Comparison of ENCODE assay signal across 8 cellular contexts in the genomic region with DNA sequence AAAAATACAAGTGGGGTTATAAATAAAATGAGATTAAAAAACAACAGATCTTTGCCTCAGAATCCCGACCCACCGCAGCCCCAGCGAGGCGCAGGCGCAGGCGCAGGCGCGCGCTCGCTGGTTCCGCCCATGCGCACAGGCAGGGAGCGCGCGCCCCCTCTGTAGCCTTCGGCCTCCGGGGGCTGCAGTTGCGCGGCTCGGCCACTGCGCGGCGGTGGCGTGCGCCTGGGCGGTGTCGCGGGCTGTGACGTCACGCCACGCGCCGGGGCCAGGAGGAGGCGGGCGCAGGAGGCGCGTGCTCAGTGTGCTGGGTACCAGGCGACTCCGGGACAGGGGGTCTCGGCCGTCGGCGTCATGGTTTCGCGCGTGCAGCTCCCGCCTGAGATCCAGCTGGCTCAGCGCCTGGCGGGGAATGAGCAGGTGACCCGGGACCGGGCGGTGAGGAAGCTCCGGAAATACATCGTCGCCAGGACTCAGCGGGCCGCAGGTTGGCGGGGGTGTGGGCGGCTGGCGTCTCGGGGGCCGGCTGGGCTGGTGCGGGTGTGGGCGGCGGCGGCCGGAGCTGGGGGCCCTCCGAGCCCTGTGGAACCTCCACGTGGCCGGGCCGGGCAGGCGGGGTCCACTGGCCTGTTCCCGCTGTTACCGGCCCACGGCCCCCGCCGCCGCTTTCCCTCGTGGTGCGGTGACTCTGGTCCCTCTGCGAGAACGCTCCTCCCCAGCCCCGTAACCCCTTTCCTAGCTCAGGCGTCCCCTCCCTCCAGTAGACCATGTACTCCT. TPM values are rescaled to one million over a fixed set of nuclear protein-coding genes. Genes with fewer than 3 reads are reported as not detected.
DNase-seq lines count a peak whose midpoint lies in the region; ATAC-seq and TF ChIP-seq lines count a peak whose summit lies in the region.

A gene with protein sequence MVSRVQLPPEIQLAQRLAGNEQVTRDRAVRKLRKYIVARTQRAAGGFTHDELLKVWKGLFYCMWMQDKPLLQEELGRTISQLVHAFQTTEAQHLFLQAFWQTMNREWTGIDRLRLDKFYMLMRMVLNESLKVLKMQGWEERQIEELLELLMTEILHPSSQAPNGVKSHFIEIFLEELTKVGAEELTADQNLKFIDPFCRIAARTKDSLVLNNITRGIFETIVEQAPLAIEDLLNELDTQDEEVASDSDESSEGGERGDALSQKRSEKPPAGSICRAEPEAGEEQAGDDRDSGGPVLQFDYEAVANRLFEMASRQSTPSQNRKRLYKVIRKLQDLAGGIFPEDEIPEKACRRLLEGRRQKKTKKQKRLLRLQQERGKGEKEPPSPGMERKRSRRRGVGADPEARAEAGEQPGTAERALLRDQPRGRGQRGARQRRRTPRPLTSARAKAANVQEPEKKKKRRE (plus strand): TSS at position 302 of the 777 bp plus-strand sequence. CDS start 53 bp downstream, at position 355.

- intact Hi-C loops in Caco-2 (cut with micrococcal nuclease; ENCODE audit: unreplicated experiment): no loop called here

- TSS peak; percentile 44 for BruUV-seq in Caco-2 (replicated peaks; lab: Mats Ljungman, UMichigan)

- no peaks in the 10 kb centered on the region; the same call in 1 of the 2 replicates for H3K36me3 ChIP-seq in Caco-2 (ENCODE audit: control insufficient read depth, insufficient read depth, low read length)
- peaks cover 15% of the 10 kb centered on the region for H3K36me3 ChIP-seq in mesendoderm (ENCODE audit: control insufficient read depth, insufficient read depth, low read length)

- peak within 1 kb of the TSS; percentile 77 for H3K4ac ChIP-seq in mesendoderm (ENCODE audit: low read depth, low read length)

- DNase-seq in Caco-2 (peak; percentile 83 to 96), HUDEP-2 (lab: John Stamatoyannopoulos, UW; ENCODE audit: unreplicated experiment in 76 of 76) (peak in 73 of 76 experiments; percentile 45 to 99 (median 92)), NOMO-1 treated with DMSO at 0.1 percent for 48 hours (lab: John Stamatoyannopoulos, UW; ENCODE audit: unreplicated experiment) (peak; percentile 81), mesendoderm (peak; percentile 93)
- peak; percentile 82 to 88 for DNase-seq in activated CD8-positive, alpha-beta memory T cell treated with anti-CD3 and anti-CD28 coated beads for 4 hours (ENCODE audit: low read depth in 2 of 2)
- peak; percentile 94 to 99 (median 97) for DNase-seq in effector memory CD8-positive, alpha-beta T cell
- peak; percentile 92 for DNase-seq in stimulated activated CD8-positive, alpha-beta memory T cell treated with anti-CD3 and anti-CD28 coated beads, Interleukin-12 subunit alpha, Interleukin-12 subunit beta, amount 100 ng/mL, for 4 hours (ENCODE audit: low read depth)

- H2BK15ac ChIP-seq in mesendoderm (replicated peaks; ENCODE audit: low read depth): no peak within 1 kb of the TSS

- H3K27ac Mint-ChIP-seq in Caco-2 (ENCODE audit: unreplicated experiment): peak within 1 kb of the TSS; percentile 89
- peak within 1 kb of the TSS; percentile 90 for H3K27ac Mint-ChIP-seq in effector memory CD8-positive, alpha-beta T cell

- H3K27me3 ChIP-seq in Caco-2 (replicated peaks; ENCODE audit: control insufficient read depth, insufficient read depth, low read length): no peaks in the 10 kb centered on the region
- H3K27me3 ChIP-seq in mesendoderm (ENCODE audit: insufficient read depth, low read length, poor library complexity): no peaks in the 10 kb centered on the region

- no peak within 1 kb of the TSS for H3K23ac ChIP-seq in mesendoderm (ENCODE audit: low read length)

- no peak within 1 kb of the TSS for H2BK120ac ChIP-seq in mesendoderm (ENCODE audit: low read depth, low read length)

- H3K9ac ChIP-seq in mesendoderm (ENCODE audit: low read length): peak within 1 kb of the TSS; percentile 80

- H3K56ac ChIP-seq in mesendoderm (ENCODE audit: low read length): peak within 1 kb of the TSS; percentile 98

- peaks cover 41% of the 10 kb centered on the region for H3K36me3 Mint-ChIP-seq in Caco-2 (ENCODE audit: insufficient read depth, unreplicated experiment)
- peaks cover 33% of the 10 kb centered on the region for H3K36me3 Mint-ChIP-seq in effector memory CD8-positive, alpha-beta T cell (ENCODE audit: insufficient read depth)

- WGBS in mesendoderm (ENCODE audit: extremely low coverage, insufficient coverage, low lambda C conversion rate): no CpG with 5 or more reads among the region's 84 CpGs

- H3K9me3 Mint-ChIP-seq in Caco-2 (ENCODE audit: unreplicated experiment): no peaks in the 10 kb centered on the region
- no peaks in the 10 kb centered on the region for H3K9me3 Mint-ChIP-seq in effector memory CD8-positive, alpha-beta T cell

- no peak within 1 kb of the TSS for H2BK5ac ChIP-seq in mesendoderm (ENCODE audit: low read length)

- H4K8ac ChIP-seq in mesendoderm (ENCODE audit: low read depth, low read length): no peak within 1 kb of the TSS

- no peaks in the 10 kb centered on the region for H3K27me3 Mint-ChIP-seq in Caco-2 (ENCODE audit: insufficient read depth, unreplicated experiment)
- H3K27me3 Mint-ChIP-seq in effector memory CD8-positive, alpha-beta T cell: no peaks in the 10 kb centered on the region

- H3K18ac ChIP-seq in mesendoderm (ENCODE audit: low read length): peak within 1 kb of the TSS; percentile 78

- POLR2A ChIA-PET in Caco-2 (lab: Charles Lee): no interaction called here

- H3K79me1 ChIP-seq in mesendoderm (ENCODE audit: low read length): peaks cover 20% of the 10 kb centered on the region

- no peak within 1 kb of the TSS for H4K5ac ChIP-seq in mesendoderm (ENCODE audit: low read length)

- no peaks in the 10 kb centered on the region for H3K9me3 ChIP-seq in Caco-2

- peak; percentile 70 for ATAC-seq in GM21367 (IDR thresholded peaks at IDR 0.05; ENCODE audit: unreplicated experiment)
- peak; percentile 94 for ATAC-seq in effector memory CD8-positive, alpha-beta T cell (replicated peaks)

- peak within 1 kb of the TSS; percentile 69 for H3K27ac ChIP-seq in mesendoderm (ENCODE audit: low read depth, low read length)

- peaks cover 42% of the 10 kb centered on the region for H3K79me2 ChIP-seq in mesendoderm (ENCODE audit: control insufficient read depth, insufficient read depth, low read length)

- peak; percentile 59 to 93 for TF ChIP-seq CTCF in Caco-2 (IDR thresholded peaks at IDR 0.05; ENCODE audit: insufficient read depth in 1 of 2, low read depth in 1 of 2, low read length in 1 of 2, severe bottlenecking in 1 of 2, unreplicated experiment in 1 of 2)

- H3K4me1 ChIP-seq in Caco-2 (no peaks in the 10 kb centered on the region), mesendoderm (ENCODE audit: control insufficient read depth, low read depth, low read length) (peaks cover 3% of the 10 kb centered on the region)

- CTCF ChIA-PET in Caco-2 (lab: Charles Lee): no interaction called here

- H3K4me2 ChIP-seq in mesendoderm (ENCODE audit: low read length): peak within 1 kb of the TSS; percentile 57

- H3K4me3 Mint-ChIP-seq in Caco-2 (ENCODE audit: unreplicated experiment): peak within 1 kb of the TSS; percentile 90
- peak within 1 kb of the TSS; percentile 88 to 91 for H3K4me3 Mint-ChIP-seq in effector memory CD8-positive, alpha-beta T cell

- H3K4me3 ChIP-seq in Caco-2 (ENCODE audit: low read depth, low read length) (peak within 1 kb of the TSS; percentile 99), mesendoderm (ENCODE audit: low read length) (peak within 1 kb of the TSS; percentile 72)

- no peak within 1 kb of the TSS for H2AK5ac ChIP-seq in mesendoderm (ENCODE audit: low read length)

- no peaks in the 10 kb centered on the region for H3K4me1 Mint-ChIP-seq in Caco-2 (ENCODE audit: low read depth, unreplicated experiment)
- H3K4me1 Mint-ChIP-seq in effector memory CD8-positive, alpha-beta T cell (ENCODE audit: low read depth in 2 of 2): peaks cover 16 to 17% of the 10 kb centered on the region in 2 donors

RNA-seq across cellular contexts. Expression of the gene that starts here (rescaled TPM):
- total RNA-seq in Caco-2 (2022): 51.6 and 52.8 TPM in 2 replicates
- 44.4 TPM for polyA plus RNA-seq in mesendoderm (2013, experiment 1 of 2)
- polyA plus RNA-seq in mesendoderm (2013, experiment 2 of 2): 46.8 TPM

Comparison
In these comparisons a context has a peak if more than half of its experiments do, and no peak if none do; other contexts are left out.
1. Peak in every context shown above with its lines: DNase-seq, ATAC-seq, H3K4me3 ChIP-seq and H3K27ac ChIP-seq.